In the genomic region with DNA sequence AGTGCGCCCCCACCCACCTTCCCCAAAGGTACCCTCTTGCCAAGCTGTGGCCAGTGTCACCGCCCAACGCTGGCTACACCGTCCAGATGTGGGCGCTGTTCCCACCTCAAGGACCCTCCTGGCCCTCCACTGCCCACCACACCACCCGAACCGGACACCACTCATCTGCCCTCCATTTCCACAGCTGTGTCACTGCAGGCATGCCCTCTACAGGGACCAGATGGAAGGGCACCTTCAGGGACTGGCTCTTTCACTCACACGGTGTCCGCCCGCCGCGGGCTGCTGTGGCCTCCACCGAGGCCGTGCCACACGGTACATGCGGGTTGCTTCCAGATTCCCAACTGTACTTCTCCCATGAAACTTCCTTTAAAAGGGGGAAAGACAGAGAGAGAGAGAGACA, we compare ENCODE assay signal across 2 cellular contexts.
TF ChIP-seq lines count a peak whose summit lies in the region.

No MANE protein-coding gene starts in this region.

TF ChIP-seq in GM23338, 12 proteins besides CTCF, POLR2A, EP300 and RAD21:
- TF ChIP-seq ETS1 (IDR thresholded peaks at IDR 0.05) (no peak), ZNF114 (CRISPR knock-in tag; IDR thresholded peaks at IDR 0.05) (no peak), POLR2AphosphoS5 (IDR thresholded peaks at IDR 0.05; ENCODE audit: low read depth) (no peak), ZNF331 (CRISPR knock-in tag; IDR thresholded peaks at IDR 0.05; ENCODE audit: low read depth) (no peak), ZNF462 (CRISPR knock-in tag; IDR thresholded peaks at IDR 0.05) (no peak), STAT1 (IDR thresholded peaks at IDR 0.05; ENCODE audit: unreplicated experiment) (no peak), NANOG (IDR thresholded peaks at IDR 0.05; ENCODE audit: borderline replicate concordance) (no peak), CREB1 (CRISPR knock-in tag; IDR thresholded peaks at IDR 0.05; ENCODE audit: low read depth) (no peak)
- TF ChIP-seq, protein P1, sequence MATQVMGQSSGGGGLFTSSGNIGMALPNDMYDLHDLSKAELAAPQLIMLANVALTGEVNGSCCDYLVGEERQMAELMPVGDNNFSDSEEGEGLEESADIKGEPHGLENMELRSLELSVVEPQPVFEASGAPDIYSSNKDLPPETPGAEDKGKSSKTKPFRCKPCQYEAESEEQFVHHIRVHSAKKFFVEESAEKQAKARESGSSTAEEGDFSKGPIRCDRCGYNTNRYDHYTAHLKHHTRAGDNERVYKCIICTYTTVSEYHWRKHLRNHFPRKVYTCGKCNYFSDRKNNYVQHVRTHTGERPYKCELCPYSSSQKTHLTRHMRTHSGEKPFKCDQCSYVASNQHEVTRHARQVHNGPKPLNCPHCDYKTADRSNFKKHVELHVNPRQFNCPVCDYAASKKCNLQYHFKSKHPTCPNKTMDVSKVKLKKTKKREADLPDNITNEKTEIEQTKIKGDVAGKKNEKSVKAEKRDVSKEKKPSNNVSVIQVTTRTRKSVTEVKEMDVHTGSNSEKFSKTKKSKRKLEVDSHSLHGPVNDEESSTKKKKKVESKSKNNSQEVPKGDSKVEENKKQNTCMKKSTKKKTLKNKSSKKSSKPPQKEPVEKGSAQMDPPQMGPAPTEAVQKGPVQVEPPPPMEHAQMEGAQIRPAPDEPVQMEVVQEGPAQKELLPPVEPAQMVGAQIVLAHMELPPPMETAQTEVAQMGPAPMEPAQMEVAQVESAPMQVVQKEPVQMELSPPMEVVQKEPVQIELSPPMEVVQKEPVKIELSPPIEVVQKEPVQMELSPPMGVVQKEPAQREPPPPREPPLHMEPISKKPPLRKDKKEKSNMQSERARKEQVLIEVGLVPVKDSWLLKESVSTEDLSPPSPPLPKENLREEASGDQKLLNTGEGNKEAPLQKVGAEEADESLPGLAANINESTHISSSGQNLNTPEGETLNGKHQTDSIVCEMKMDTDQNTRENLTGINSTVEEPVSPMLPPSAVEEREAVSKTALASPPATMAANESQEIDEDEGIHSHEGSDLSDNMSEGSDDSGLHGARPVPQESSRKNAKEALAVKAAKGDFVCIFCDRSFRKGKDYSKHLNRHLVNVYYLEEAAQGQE (IDR thresholded peaks at IDR 0.05; ENCODE audit: unreplicated experiment) = no peak

TF ChIP-seq in K562, 482 proteins besides CTCF, POLR2A, EP300 and RAD21:
- TF ChIP-seq ZBTB33 (CRISPR knock-in tag; IDR thresholded peaks at IDR 0.05) (peak; percentile 89), TFAP4 (CRISPR knock-in tag; IDR thresholded peaks at IDR 0.05; ENCODE audit: borderline replicate concordance) (peak; percentile 37; the same call in 1 of the 2 replicates), HDGF (IDR thresholded peaks at IDR 0.05) (no peak), ETS1 (conservative IDR thresholded peaks at IDR 0.05; ENCODE audit: control insufficient read depth, low read depth, low read length) (no peak)
